ENCODE assay signal across 28 cellular contexts in genomic region chr14:69500096-69500495, GRCh38. TPM values are rescaled to one million over a fixed set of nuclear protein-coding genes. Genes with fewer than 3 reads are reported as not detected.
"Had no signal": no experiment of that assay in that cellular context is flagged by ENCODE, and none has a peak within 500 bp of the region (broad histone marks: within the 10 kb centered on the region; RNA-seq: fewer than 3 reads in every experiment).

No MANE protein-coding gene starts in this region.

- H3K36me3 Mint-ChIP-seq: mesothelial cell of epicardium; naive B cell; natural killer cell; neural progenitor cell; stimulated activated effector memory CD8-positive, alpha-beta T cell treated with anti-CD3 and anti-CD28 coated beads, Interleukin-12 subunit alpha, Interleukin-12 subunit beta, amount 100 ng/mL, for 72 hours had no signal

- H3K27ac ChIP-seq: hepatocyte, neural progenitor cell, ovary, right atrium auricular region, right lobe of liver, testis, thyroid gland, transverse colon, upper lobe of left lung had no signal

- DNase-seq: heart right ventricle; islet precursor cell; kidney glomerular epithelial cell; left cardiac atrium; mesendoderm; naive B cell; natural killer cell; nephron progenitor cell; ovary; stimulated activated CD4-positive, alpha-beta T cell treated with anti-CD3 and anti-CD28 coated beads, Interleukin-12 subunit alpha, Interleukin-12 subunit beta, amount 100 ng/mL, for 4 hours; stimulated activated CD4-positive, alpha-beta T cell treated with anti-CD3 and anti-CD28 coated beads, Interleukin-15, amount 100 ng/mL, for 24 hours; stimulated activated CD4-positive, alpha-beta T cell treated with anti-CD3 and anti-CD28 coated beads, Interleukin-4, amount 100 ng/mL, for 24 hours; stimulated activated naive CD4-positive, alpha-beta T cell treated with Interleukin-2 at 50 U/mL for 16 hours; stimulated activated naive CD8-positive, alpha-beta T cell treated with anti-CD3 and anti-CD28 coated beads, Interleukin-15, amount 100 ng/mL, for 72 hours; testis; thyroid gland; transverse colon had no signal

- H3K9me3 ChIP-seq: heart right ventricle, ovary, right atrium auricular region, right lobe of liver, testis, thyroid gland, transverse colon, upper lobe of left lung had no signal

- H3K4me3 ChIP-seq: heart right ventricle, hepatocyte, lung, neural progenitor cell, ovary, right atrium auricular region, right lobe of liver, smooth muscle cell, testis, thyroid gland, transverse colon, upper lobe of left lung had no signal

- H3K9me3 Mint-ChIP-seq: mesothelial cell of epicardium; natural killer cell; nephron progenitor cell; neural progenitor cell; stimulated activated effector memory CD8-positive, alpha-beta T cell treated with anti-CD3 and anti-CD28 coated beads, Interleukin-12 subunit alpha, Interleukin-12 subunit beta, amount 100 ng/mL, for 72 hours; stimulated activated naive CD8-positive, alpha-beta T cell treated with anti-CD3 and anti-CD28 coated beads, Interleukin-15, amount 100 ng/mL, for 72 hours had no signal

- H3K27ac Mint-ChIP-seq: mesothelial cell of epicardium; natural killer cell; nephron progenitor cell; neural progenitor cell; progenitor cell of endocrine pancreas; stimulated activated effector memory CD8-positive, alpha-beta T cell treated with anti-CD3 and anti-CD28 coated beads, Interleukin-12 subunit alpha, Interleukin-12 subunit beta, amount 100 ng/mL, for 72 hours; stimulated activated naive CD8-positive, alpha-beta T cell treated with anti-CD3 and anti-CD28 coated beads, Interleukin-15, amount 100 ng/mL, for 72 hours had no signal

- H3K4me3 Mint-ChIP-seq: mesothelial cell of epicardium; naive B cell; natural killer cell; nephron progenitor cell; neural progenitor cell; stimulated activated effector memory CD8-positive, alpha-beta T cell treated with anti-CD3 and anti-CD28 coated beads, Interleukin-12 subunit alpha, Interleukin-12 subunit beta, amount 100 ng/mL, for 72 hours; stimulated activated naive CD8-positive, alpha-beta T cell treated with anti-CD3 and anti-CD28 coated beads, Interleukin-15, amount 100 ng/mL, for 72 hours had no signal

- H3K4me1 Mint-ChIP-seq: naive B cell; natural killer cell; stimulated activated effector memory CD8-positive, alpha-beta T cell treated with anti-CD3 and anti-CD28 coated beads, Interleukin-12 subunit alpha, Interleukin-12 subunit beta, amount 100 ng/mL, for 72 hours; stimulated activated naive CD8-positive, alpha-beta T cell treated with anti-CD3 and anti-CD28 coated beads, Interleukin-15, amount 100 ng/mL, for 72 hours had no signal

- ATAC-seq: left lobe of liver; natural killer cell; right lobe of liver; stimulated activated effector memory CD8-positive, alpha-beta T cell treated with anti-CD3 and anti-CD28 coated beads, Interleukin-12 subunit alpha, Interleukin-12 subunit beta, amount 100 ng/mL, for 72 hours; stimulated activated naive CD8-positive, alpha-beta T cell treated with anti-CD3 and anti-CD28 coated beads, Interleukin-15, amount 100 ng/mL, for 72 hours had no signal

- H3K4me1 ChIP-seq: neural progenitor cell, right lobe of liver, testis had no signal

- H3K9ac ChIP-seq: neural progenitor cell had no signal

- H3K36me3 ChIP-seq: heart right ventricle, neural progenitor cell, ovary, right atrium auricular region, right lobe of liver, thyroid gland, transverse colon, upper lobe of left lung had no signal

- H3K27me3 ChIP-seq: hepatocyte, ovary, right atrium auricular region, right lobe of liver, testis, thyroid gland, transverse colon, upper lobe of left lung had no signal

RNA-seq across cellular contexts. Expression of gene PLEKHD1, which starts 15.6 kb away (rescaled TPM):
- total RNA-seq: hepatocyte, left lobe of liver, right atrium auricular region, smooth muscle cell had no signal
- polyA plus RNA-seq: hepatocyte had no signal
